ENCODE assay signal across 18 cellular contexts in genomic region chr1:87358219-87358618, GRCh38. TPM values are rescaled to one million over a fixed set of nuclear protein-coding genes. Genes with fewer than 3 reads are reported as not detected.
DNase-seq lines count a peak whose midpoint lies in the region; ATAC-seq and TF ChIP-seq lines count a peak whose summit lies in the region.
"Had no signal": no experiment of that assay in that cellular context is flagged by ENCODE, and none has a peak within 500 bp of the region (broad histone marks: within the 10 kb centered on the region; RNA-seq: fewer than 3 reads in every experiment).

No MANE protein-coding gene starts in this region.

- peak; percentile 67 for ATAC-seq in activated CD8-positive, alpha-beta T cell treated with anti-CD3 and anti-CD28 coated beads for 36 hours
- no peak for ATAC-seq in activated CD8-positive, alpha-beta T cell treated with anti-CD3 and anti-CD28 coated beads, Interleukin-2, amount 10 ng/mL, durations not matched to agents 7 days and 5 days
- ATAC-seq in HG03439 (IDR thresholded peaks at IDR 0.05; ENCODE audit: unreplicated experiment), result no peak
- no peak for ATAC-seq in HG03159 (IDR thresholded peaks at IDR 0.05; ENCODE audit: unreplicated experiment)
- no peak for ATAC-seq in HG02852 (IDR thresholded peaks at IDR 0.05; ENCODE audit: unreplicated experiment)

- H3K27me3 Mint-ChIP-seq in activated CD8-positive, alpha-beta T cell treated with anti-CD3 and anti-CD28 coated beads for 36 hours, result no peaks in the 10 kb centered on the region
- no peaks in the 10 kb centered on the region for H3K27me3 Mint-ChIP-seq in activated CD8-positive, alpha-beta T cell treated with anti-CD3 and anti-CD28 coated beads, Interleukin-2, amount 10 ng/mL, durations not matched to agents 7 days and 5 days (ENCODE audit: low read depth)
- H3K27me3 Mint-ChIP-seq: IgD-negative memory B cell had no signal

- peaks cover 6% of the 10 kb centered on the region for H3K9me3 Mint-ChIP-seq in activated CD8-positive, alpha-beta T cell treated with anti-CD3 and anti-CD28 coated beads for 36 hours
- no peaks in the 10 kb centered on the region for H3K9me3 Mint-ChIP-seq in activated CD8-positive, alpha-beta T cell treated with anti-CD3 and anti-CD28 coated beads, Interleukin-2, amount 10 ng/mL, durations not matched to agents 7 days and 5 days (ENCODE audit: insufficient read depth)
- H3K9me3 Mint-ChIP-seq: HFFc6 had no signal

- TF ChIP-seq CTCF in activated CD8-positive, alpha-beta T cell treated with anti-CD3 and anti-CD28 coated beads for 36 hours (IDR thresholded peaks at IDR 0.05), result no peak
- TF ChIP-seq CTCF in fibroblast of mammary gland (conservative IDR thresholded peaks at IDR 0.05; ENCODE audit: control insufficient read depth, insufficient read depth, low read depth, low read length), result no peak

- POLR2A ChIA-PET in activated CD8-positive, alpha-beta T cell treated with anti-CD3 and anti-CD28 coated beads for 36 hours (lab: Charles Lee), result interaction anchor here (1.0 kb wide), 1 partner anchor 22 kb away, joined by 3 read pairs; no protein-coding TSS in a partner anchor
- POLR2A ChIA-PET in activated CD8-positive, alpha-beta T cell treated with anti-CD3 and anti-CD28 coated beads, Interleukin-2, amount 10 ng/mL, durations not matched to agents 7 days and 5 days (lab: Charles Lee), result no interaction called here

- CTCF ChIA-PET in activated CD8-positive, alpha-beta T cell treated with anti-CD3 and anti-CD28 coated beads for 36 hours (lab: Charles Lee), result no interaction called here
- CTCF ChIA-PET in activated CD8-positive, alpha-beta T cell treated with anti-CD3 and anti-CD28 coated beads, Interleukin-2, amount 10 ng/mL, durations not matched to agents 7 days and 5 days (lab: Charles Lee), result no interaction called here

- no peak overlapping the region for H3K4me3 ChIP-seq in fibroblast of mammary gland (ENCODE audit: control insufficient read depth, low read depth, low read length)
- H3K4me3 ChIP-seq: GM23248 had no signal

- H3K27ac Mint-ChIP-seq in activated CD8-positive, alpha-beta T cell treated with anti-CD3 and anti-CD28 coated beads for 36 hours, result no peak overlapping the region
- H3K27ac Mint-ChIP-seq in activated CD8-positive, alpha-beta T cell treated with anti-CD3 and anti-CD28 coated beads, Interleukin-2, amount 10 ng/mL, durations not matched to agents 7 days and 5 days, result no peak overlapping the region
- H3K27ac Mint-ChIP-seq: HFFc6, IgD-negative memory B cell had no signal

- no peak overlapping the region for H3K4me3 Mint-ChIP-seq in activated CD8-positive, alpha-beta T cell treated with anti-CD3 and anti-CD28 coated beads for 36 hours
- no peak overlapping the region for H3K4me3 Mint-ChIP-seq in activated CD8-positive, alpha-beta T cell treated with anti-CD3 and anti-CD28 coated beads, Interleukin-2, amount 10 ng/mL, durations not matched to agents 7 days and 5 days
- H3K4me3 Mint-ChIP-seq: HFFc6, IgD-negative memory B cell had no signal

- H3K4me1 Mint-ChIP-seq in activated CD8-positive, alpha-beta T cell treated with anti-CD3 and anti-CD28 coated beads for 36 hours (ENCODE audit: low read depth), result peaks cover 6% of the 10 kb centered on the region
- H3K4me1 Mint-ChIP-seq in activated CD8-positive, alpha-beta T cell treated with anti-CD3 and anti-CD28 coated beads, Interleukin-2, amount 10 ng/mL, durations not matched to agents 7 days and 5 days (ENCODE audit: low read depth), result peaks cover 6% of the 10 kb centered on the region

- peak; percentile 2 for DNase-seq in activated CD8-positive, alpha-beta T cell treated with anti-CD3 and anti-CD28 coated beads for 36 hours
- DNase-seq in activated CD8-positive, alpha-beta T cell treated with anti-CD3 and anti-CD28 coated beads, Interleukin-2, amount 10 ng/mL, durations not matched to agents 7 days and 5 days, result no peak
- DNase-seq in HCEC 1CT, result peak; percentile 33
- peak; percentile 66 for DNase-seq in MV-4-11 (lab: John Stamatoyannopoulos, UW)
- peak; percentile 35 for DNase-seq in fibroblast of mammary gland (ENCODE audit: low read depth)
- DNase-seq: C1 segment of cervical spinal cord, Caco-2, GF-D8, GM23248, HFFc6, NCI-H187 treated with DMSO at 0.1 percent for 48 hours, NCI-H2171 treated with DMSO at 0.1 percent for 48 hours, NCI-H510A, RPMI8226 had no signal

- H3K36me3 Mint-ChIP-seq in activated CD8-positive, alpha-beta T cell treated with anti-CD3 and anti-CD28 coated beads for 36 hours (ENCODE audit: low read depth), result peaks cover 5% of the 10 kb centered on the region
- peaks cover 1% of the 10 kb centered on the region for H3K36me3 Mint-ChIP-seq in activated CD8-positive, alpha-beta T cell treated with anti-CD3 and anti-CD28 coated beads, Interleukin-2, amount 10 ng/mL, durations not matched to agents 7 days and 5 days (ENCODE audit: low read depth)

- intact Hi-C loops in activated CD8-positive, alpha-beta T cell treated with anti-CD3 and anti-CD28 coated beads for 36 hours (cut with micrococcal nuclease), result no loop called here

RNA-seq across cellular contexts. Expression of gene LMO4, which starts 29.5 kb away (rescaled TPM):
- total RNA-seq in activated CD8-positive, alpha-beta T cell treated with anti-CD3 and anti-CD28 coated beads for 36 hours, result 10 to 100 TPM; 35.1 to 36.8 TPM
- total RNA-seq in activated CD8-positive, alpha-beta T cell treated with anti-CD3 and anti-CD28 coated beads, Interleukin-2, amount 10 ng/mL, durations not matched to agents 7 days and 5 days, result 10 to 100 TPM; 38.3 to 39.3 TPM
